Comparison of ENCODE assay signal across 20 cellular contexts in the genomic region with DNA sequence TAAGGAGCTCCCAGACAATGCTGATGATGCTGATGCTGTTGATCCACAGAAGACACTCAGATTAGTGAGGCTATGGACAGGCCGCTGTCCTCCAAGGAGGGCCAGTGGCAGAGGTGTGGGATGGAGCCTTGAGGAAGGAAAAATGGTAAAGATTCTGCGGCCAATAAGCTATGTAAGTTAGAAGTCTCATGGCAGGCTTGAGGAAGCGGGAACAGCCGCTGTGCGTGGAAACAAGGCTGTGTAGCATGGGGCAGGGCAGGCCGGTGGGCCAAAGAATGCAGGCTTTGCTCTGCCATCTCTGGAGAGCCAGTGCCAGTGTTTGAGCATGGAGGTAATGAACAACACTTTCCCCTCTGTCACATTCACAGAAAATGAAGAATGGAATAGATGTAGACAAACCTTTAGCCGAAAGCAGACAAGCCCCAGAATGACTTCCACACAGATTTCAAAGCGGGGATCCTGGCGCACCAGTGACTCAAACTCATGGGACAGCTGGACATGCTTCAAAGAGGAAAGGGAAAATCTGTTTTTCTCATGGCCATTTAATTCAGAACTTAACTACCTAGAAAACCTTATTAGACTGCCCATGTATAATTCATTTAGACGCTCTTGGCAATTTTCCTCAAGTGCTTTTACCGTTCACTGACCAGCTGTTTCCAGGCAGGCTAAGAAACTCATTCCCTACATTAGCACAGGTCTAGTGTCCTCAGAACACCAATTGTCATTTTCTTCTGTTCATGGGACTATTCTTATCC. TPM values are rescaled to one million over a fixed set of nuclear protein-coding genes. Genes with fewer than 3 reads are reported as not detected.
DNase-seq lines count a peak whose midpoint lies in the region; ATAC-seq and FAIRE-seq lines count a peak whose summit lies in the region.
"Had no signal": no experiment of that assay in that cellular context is flagged by ENCODE, and none has a peak within 500 bp of the region (broad histone marks: within the 10 kb centered on the region; RNA-seq: fewer than 3 reads in every experiment).

No MANE protein-coding gene starts in this region.

- peaks cover 5% of the 10 kb centered on the region for H3K27me3 Mint-ChIP-seq in stimulated activated naive CD8-positive, alpha-beta T cell treated with anti-CD3 and anti-CD28 coated beads, Interleukin-15, Interleukin-2, amounts not matched to agents 100 ng/mL and 50 ng/mL, for 24 hours
- no peaks in the 10 kb centered on the region for H3K27me3 Mint-ChIP-seq in stimulated activated naive CD8-positive, alpha-beta T cell treated with anti-CD3 and anti-CD28 coated beads, Interleukin-15, amount 100 ng/mL, for 72 hours
- H3K27me3 Mint-ChIP-seq: activated T-cell treated with anti-CD3 and anti-CD28 coated beads, Interleukin-2, amount 50 U/mL, for 24 hours had no signal

- no peaks in the 10 kb centered on the region for H3K9me3 Mint-ChIP-seq in stimulated activated naive CD8-positive, alpha-beta T cell treated with anti-CD3 and anti-CD28 coated beads, Interleukin-15, Interleukin-2, amounts not matched to agents 100 ng/mL and 50 ng/mL, for 24 hours
- no peaks in the 10 kb centered on the region for H3K9me3 Mint-ChIP-seq in stimulated activated naive CD8-positive, alpha-beta T cell treated with anti-CD3 and anti-CD28 coated beads, Interleukin-15, amount 100 ng/mL, for 72 hours
- H3K9me3 Mint-ChIP-seq: activated T-cell treated with anti-CD3 and anti-CD28 coated beads, Interleukin-2, amount 50 U/mL, for 24 hours; T-helper 1 cell treated with Interleukin-12 subunit alpha and Interleukin-12 subunit beta and Interleukin-4 antibody, amounts not matched to agents 30 μg/mL and 1 μg/mL, for 36 hours had no signal

- no peak for ATAC-seq in stimulated activated naive CD8-positive, alpha-beta T cell treated with anti-CD3 and anti-CD28 coated beads, Interleukin-15, amount 100 ng/mL, for 72 hours
- ATAC-seq in HG03159 (IDR thresholded peaks at IDR 0.05; ENCODE audit: unreplicated experiment): no peak

- H3K4me3 Mint-ChIP-seq in stimulated activated naive CD8-positive, alpha-beta T cell treated with anti-CD3 and anti-CD28 coated beads, Interleukin-15, Interleukin-2, amounts not matched to agents 100 ng/mL and 50 ng/mL, for 24 hours: no peak overlapping the region
- H3K4me3 Mint-ChIP-seq in stimulated activated naive CD8-positive, alpha-beta T cell treated with anti-CD3 and anti-CD28 coated beads, Interleukin-15, amount 100 ng/mL, for 72 hours: peak overlapping the region in 1 of 2 donors; percentile 51
- H3K4me3 Mint-ChIP-seq: neural progenitor cell; T-helper 1 cell treated with Interleukin-12 subunit alpha and Interleukin-12 subunit beta and Interleukin-4 antibody, amounts not matched to agents 30 μg/mL and 1 μg/mL, for 36 hours had no signal

- H3K4me1 Mint-ChIP-seq in stimulated activated naive CD8-positive, alpha-beta T cell treated with anti-CD3 and anti-CD28 coated beads, Interleukin-15, Interleukin-2, amounts not matched to agents 100 ng/mL and 50 ng/mL, for 24 hours (ENCODE audit: low read depth): peaks cover 12% of the 10 kb centered on the region
- peaks cover 15% of the 10 kb centered on the region for H3K4me1 Mint-ChIP-seq in stimulated activated naive CD8-positive, alpha-beta T cell treated with anti-CD3 and anti-CD28 coated beads, Interleukin-15, amount 100 ng/mL, for 72 hours

- peak; percentile 5 for FAIRE-seq in urothelium cell line (lab: Jason Lieb, UNC)

- peak overlapping the region; percentile 13 for H3K27ac Mint-ChIP-seq in stimulated activated naive CD8-positive, alpha-beta T cell treated with anti-CD3 and anti-CD28 coated beads, Interleukin-15, Interleukin-2, amounts not matched to agents 100 ng/mL and 50 ng/mL, for 24 hours
- peak overlapping the region in 1 of 2 donors; percentile 4 for H3K27ac Mint-ChIP-seq in stimulated activated naive CD8-positive, alpha-beta T cell treated with anti-CD3 and anti-CD28 coated beads, Interleukin-15, amount 100 ng/mL, for 72 hours
- H3K27ac Mint-ChIP-seq: neural progenitor cell; T-helper 1 cell treated with Interleukin-12 subunit alpha and Interleukin-12 subunit beta and Interleukin-4 antibody, amounts not matched to agents 30 μg/mL and 1 μg/mL, for 36 hours had no signal

- no peak for DNase-seq in stimulated activated naive CD8-positive, alpha-beta T cell treated with anti-CD3 and anti-CD28 coated beads, Interleukin-15, amount 100 ng/mL, for 72 hours
- DNase-seq in SK-N-DZ (ENCODE audit: low spot score) (peak; percentile 11), cerebellar cortex (ENCODE audit: low spot score) (peak; percentile 2), urothelium cell line (ENCODE audit: low spot score) (no peak), RPMI8226 (no peak)
- no peak for DNase-seq in stimulated activated naive CD4-positive, alpha-beta T cell (lab: John Stamatoyannopoulos, UW)
- DNase-seq: activated CD4-positive, CD25-positive, alpha-beta regulatory T cell treated with anti-CD3 and anti-CD28 coated beads, Interleukin-2, amount 50 U/mL, for 72 hours; Caco-2; effector memory CD4-positive, alpha-beta T cell; heart left ventricle; NCI-H1436; NCI-H2081 treated with DMSO at 0.1 percent for 48 hours; Peyer's patch; sigmoid colon; uterus had no signal

- no peaks in the 10 kb centered on the region for H3K36me3 Mint-ChIP-seq in stimulated activated naive CD8-positive, alpha-beta T cell treated with anti-CD3 and anti-CD28 coated beads, Interleukin-15, Interleukin-2, amounts not matched to agents 100 ng/mL and 50 ng/mL, for 24 hours (ENCODE audit: low read depth)
- H3K36me3 Mint-ChIP-seq: neural progenitor cell had no signal

RNA-seq across cellular contexts. Expression of a gene that starts 16.8 kb away (rescaled TPM):
- polyA plus RNA-seq in SK-N-DZ (2014; cell fraction: cytosol; rRNA removed): 45.8 and 50.9 TPM in 2 replicates
- polyA plus RNA-seq in SK-N-DZ (2014; cell fraction: nucleus; rRNA removed): 49.9 and 57.5 TPM in 2 replicates

Comparison
In these comparisons a context has a peak if more than half of its experiments do, and no peak if none do; other contexts are left out.
1. DNase-seq: peak in SK-N-DZ (single experiment) and cerebellar cortex (single experiment); none in stimulated activated naive CD8-positive, alpha-beta T cell treated with anti-CD3 and anti-CD28 coated beads, Interleukin-15, amount 100 ng/mL, for 72 hours (0 of 2), urothelium cell line (single experiment), stimulated activated naive CD4-positive, alpha-beta T cell (0 of 6) and RPMI8226 (single experiment).